Comparison of ENCODE assay signal across 10 cellular contexts in genomic region chr11:126115253-126115540, GRCh38. TPM values are rescaled to one million over a fixed set of nuclear protein-coding genes. Genes with fewer than 3 reads are reported as not detected.
DNase-seq lines count a peak whose midpoint lies in the region; ATAC-seq and TF ChIP-seq lines count a peak whose summit lies in the region.
"Had no signal": no experiment of that assay in that cellular context is flagged by ENCODE, and none has a peak within 500 bp of the region (broad histone marks: within the 10 kb centered on the region; RNA-seq: fewer than 3 reads in every experiment).

No MANE protein-coding gene starts in this region.

- H3K36me3 ChIP-seq in WERI-Rb-1 (no peaks in the 10 kb centered on the region), vagina (no peaks in the 10 kb centered on the region)

- H3K4me3 Mint-ChIP-seq in mesothelial cell of epicardium: no peak overlapping the region

- H3K27ac Mint-ChIP-seq in mesothelial cell of epicardium: peak overlapping the region; percentile 68

- TF ChIP-seq CTCF in WERI-Rb-1 (IDR thresholded peaks at IDR 0.05; ENCODE audit: low read depth, low read length): no peak
- TF ChIP-seq CTCF in mesothelial cell of epicardium (IDR thresholded peaks at IDR 0.05; ENCODE audit: unreplicated experiment): no peak
- no peak for TF ChIP-seq CTCF in vagina (IDR thresholded peaks at IDR 0.05)

- no peaks in the 10 kb centered on the region for H3K27me3 Mint-ChIP-seq in mesothelial cell of epicardium (ENCODE audit: low read depth)

- DNase-seq in Right ventricle myocardium inferior (ENCODE audit: missing footprints): peak; percentile 87
- DNase-seq in cardiac septum (ENCODE audit: low spot score): no peak
- no peak for DNase-seq in WERI-Rb-1
- no peak for DNase-seq in mesothelial cell of epicardium (ENCODE audit: low spot score in 2 of 2, unreplicated experiment in 2 of 2)
- DNase-seq in vagina (ENCODE audit: extremely low spot score in 2 of 2): no peak
- no peak for DNase-seq in pons (ENCODE audit: low spot score)
- DNase-seq: activated naive CD4-positive, alpha-beta T cell treated with Interleukin-2 at 50 U/mL for 16 hours; T-helper 1 cell had no signal

- peaks cover 54% of the 10 kb centered on the region for H3K4me1 Mint-ChIP-seq in mesothelial cell of epicardium

- peak; percentile 45 for ATAC-seq in Right ventricle myocardium inferior
- no peak for ATAC-seq in GM19023 (IDR thresholded peaks at IDR 0.05; ENCODE audit: unreplicated experiment)
- no peak for ATAC-seq in HG02588 (IDR thresholded peaks at IDR 0.05; ENCODE audit: unreplicated experiment)

- no peaks in the 10 kb centered on the region for H3K27me3 ChIP-seq in WERI-Rb-1 (ENCODE audit: insufficient read depth, low read depth, severe bottlenecking)
- H3K27me3 ChIP-seq in vagina: no peaks in the 10 kb centered on the region

- H3K36me3 Mint-ChIP-seq in mesothelial cell of epicardium: no peaks in the 10 kb centered on the region

- H3K27ac ChIP-seq in WERI-Rb-1 (peak overlapping the region; percentile 62), vagina (peak overlapping the region; percentile 81)

- peaks cover 43% of the 10 kb centered on the region for H3K4me1 ChIP-seq in vagina

- H3K9me3 Mint-ChIP-seq in mesothelial cell of epicardium: no peaks in the 10 kb centered on the region

- intact Hi-C loops in Right ventricle myocardium inferior (cut with DNase I) (loop anchor here (10.0 kb wide), 1 partner anchor 90 kb away; no protein-coding TSS in a partner anchor), cardiac septum (cut with DNase I) (loop anchor here (2.0 to 5.0 kb wide), 2 partner anchors 52 to 173 kb away; partner anchors contain the start of gene CDON), vagina (cut with DNase I) (no loop called here)

- H3K9me3 ChIP-seq in WERI-Rb-1 (ENCODE audit: severe bottlenecking): no peaks in the 10 kb centered on the region
- H3K9me3 ChIP-seq in vagina: no peaks in the 10 kb centered on the region

- no peak for TF ChIP-seq POLR2A in vagina (IDR thresholded peaks at IDR 0.05)

- H3K4me3 ChIP-seq in WERI-Rb-1 (ENCODE audit: low read depth, low read length): no peak overlapping the region
- H3K4me3 ChIP-seq in vagina: no peak overlapping the region

RNA-seq across cellular contexts. Expression of gene CDON, which starts 52.5 kb away (rescaled TPM):
- total RNA-seq in Right ventricle myocardium inferior: 18.6 TPM
- total RNA-seq in cardiac septum: 4.4 TPM
- total RNA-seq in mesothelial cell of epicardium: 159 to 180 TPM (median 165 TPM) in 3 replicates
- 9.8 TPM for total RNA-seq in vagina
